ENCODE assay signal across 8 cellular contexts in genomic region chr19:2095338-2095938, GRCh38. TPM values are rescaled to one million over a fixed set of nuclear protein-coding genes. Genes with fewer than 3 reads are reported as not detected.
DNase-seq lines count a peak whose midpoint lies in the region; ATAC-seq and TF ChIP-seq lines count a peak whose summit lies in the region.

No MANE protein-coding gene starts in this region.

- no peaks in the 10 kb centered on the region for H3K9me3 ChIP-seq in duodenal mucosa (ENCODE audit: control insufficient read depth in 1 of 2, low read length in 2 of 2)

- H3K4me1 ChIP-seq in duodenal mucosa (ENCODE audit: control insufficient read depth in 1 of 2, insufficient read depth in 2 of 2, low read length in 2 of 2) = peaks cover 18 to 35% of the 10 kb centered on the region in 2 donors

- H3K36me3 ChIP-seq in duodenal mucosa (ENCODE audit: control insufficient read depth in 1 of 2, insufficient read depth in 2 of 2, low read length in 2 of 2) = peaks cover 9 to 10% of the 10 kb centered on the region in 2 donors

- peak overlapping the region; percentile 95 for H3K27ac ChIP-seq in duodenal mucosa (ENCODE audit: low read depth, low read length)

- H3K27ac Mint-ChIP-seq in CD14-positive monocyte (peak overlapping the region; percentile 100), neural crest cell (ENCODE audit: unreplicated experiment) (peak overlapping the region; percentile 90)

- H3K4me1 Mint-ChIP-seq in CD14-positive monocyte (peaks cover 48% of the 10 kb centered on the region), neural crest cell (peaks cover 21% of the 10 kb centered on the region)

- peaks cover 0 to 4% (median 0%) of the 10 kb centered on the region in 3 donors for H3K27me3 Mint-ChIP-seq in CD14-positive monocyte (ENCODE audit: low read depth in 3 of 3)
- H3K27me3 Mint-ChIP-seq in neural crest cell (ENCODE audit: low read depth) = peaks cover 4% of the 10 kb centered on the region

- DNase-seq in CD14-positive monocyte (ENCODE audit: low spot score) (no peak), NAMALWA (ENCODE audit: low spot score) (peak; percentile 38), neural crest cell (ENCODE audit: low read depth, low spot score) (no peak)
- DNase-seq in stimulated activated CD4-positive, alpha-beta T cell treated with anti-CD3 and anti-CD28 coated beads, Interleukin-15, amount 100 ng/mL, for 24 hours = no peak

- TF ChIP-seq CTCF in CD14-positive monocyte (IDR thresholded peaks at IDR 0.05) (no peak), neural crest cell (conservative IDR thresholded peaks at IDR 0.05) (no peak)

- no peaks in the 10 kb centered on the region for H3K27me3 ChIP-seq in duodenal mucosa (ENCODE audit: control insufficient read depth in 1 of 2, insufficient read depth in 2 of 2, low read length in 2 of 2)

- H3K4me3 ChIP-seq in duodenal mucosa (ENCODE audit: low read depth in 1 of 2, low read length in 2 of 2) = peak overlapping the region; percentile 71 to 72

- H3K36me3 Mint-ChIP-seq in CD14-positive monocyte = peaks cover 19 to 34% of the 10 kb centered on the region in 2 donors
- no peaks in the 10 kb centered on the region for H3K36me3 Mint-ChIP-seq in neural crest cell (ENCODE audit: low read depth)

- H3K4me3 Mint-ChIP-seq in CD14-positive monocyte (peak overlapping the region; percentile 91 to 99), neural crest cell (peak overlapping the region; percentile 96)

- ATAC-seq in esophagus mucosa (no peak), HG03280 (IDR thresholded peaks at IDR 0.05; ENCODE audit: unreplicated experiment) (no peak), HG03159 (IDR thresholded peaks at IDR 0.05; ENCODE audit: unreplicated experiment) (no peak)

- intact Hi-C loops in CD14-positive monocyte (cut with micrococcal nuclease) = loop anchor here (2.0 to 5.0 kb wide), 4 partner anchors 33 to 233 kb away; partner anchors contain the start of genes AP3D1 (in 1 of the 2), KLF16 (in 1 of the 2) and MKNK2 (in 1 of the 2)

- H3K9ac ChIP-seq in duodenal mucosa (ENCODE audit: low read depth in 1 of 2, low read length in 2 of 2) = peak overlapping the region; percentile 54

- H3K9me3 Mint-ChIP-seq in CD14-positive monocyte (peaks cover 0 to 3% (median 0%) of the 10 kb centered on the region in 7 donors), neural crest cell (no peaks in the 10 kb centered on the region)

RNA-seq across cellular contexts. Expression of gene MOB3A, which starts 0.7 kb away (rescaled TPM):
- polyA plus RNA-seq in CD14-positive monocyte = 10 to 100 TPM; 60.5 to 96.3 TPM
- total RNA-seq in neural crest cell (40.0 and 42.1 TPM in 2 replicates), esophagus mucosa (28.1 TPM)

RNA-seq across cellular contexts. Expression of gene IZUMO4, which starts 1.3 kb away (rescaled TPM):
- under 1 TPM; 0.41 to 0.80 TPM for polyA plus RNA-seq in CD14-positive monocyte
- total RNA-seq in neural crest cell (5.5 and 5.6 TPM in 2 replicates), esophagus mucosa (4.7 TPM)

RNA-seq across cellular contexts. Expression of gene MKNK2, which starts 44.4 kb away (rescaled TPM):
- polyA plus RNA-seq in CD14-positive monocyte = 10 to 100 TPM; 16.9 to 21.8 TPM
- 115 and 123 TPM in 2 replicates for total RNA-seq in neural crest cell
- 311 TPM for total RNA-seq in esophagus mucosa

RNA-seq across cellular contexts. Expression of gene AP3D1, which starts 55.9 kb away (rescaled TPM):
- polyA plus RNA-seq in CD14-positive monocyte = 10 to 100 TPM in 1 of 2 donors, 1 to 10 TPM in 1; 9.6 to 12.4 TPM
- total RNA-seq in neural crest cell = 142 and 146 TPM in 2 replicates
- 84.2 TPM for total RNA-seq in esophagus mucosa
